ENCODE assay signal across 8 cellular contexts in the genomic region with DNA sequence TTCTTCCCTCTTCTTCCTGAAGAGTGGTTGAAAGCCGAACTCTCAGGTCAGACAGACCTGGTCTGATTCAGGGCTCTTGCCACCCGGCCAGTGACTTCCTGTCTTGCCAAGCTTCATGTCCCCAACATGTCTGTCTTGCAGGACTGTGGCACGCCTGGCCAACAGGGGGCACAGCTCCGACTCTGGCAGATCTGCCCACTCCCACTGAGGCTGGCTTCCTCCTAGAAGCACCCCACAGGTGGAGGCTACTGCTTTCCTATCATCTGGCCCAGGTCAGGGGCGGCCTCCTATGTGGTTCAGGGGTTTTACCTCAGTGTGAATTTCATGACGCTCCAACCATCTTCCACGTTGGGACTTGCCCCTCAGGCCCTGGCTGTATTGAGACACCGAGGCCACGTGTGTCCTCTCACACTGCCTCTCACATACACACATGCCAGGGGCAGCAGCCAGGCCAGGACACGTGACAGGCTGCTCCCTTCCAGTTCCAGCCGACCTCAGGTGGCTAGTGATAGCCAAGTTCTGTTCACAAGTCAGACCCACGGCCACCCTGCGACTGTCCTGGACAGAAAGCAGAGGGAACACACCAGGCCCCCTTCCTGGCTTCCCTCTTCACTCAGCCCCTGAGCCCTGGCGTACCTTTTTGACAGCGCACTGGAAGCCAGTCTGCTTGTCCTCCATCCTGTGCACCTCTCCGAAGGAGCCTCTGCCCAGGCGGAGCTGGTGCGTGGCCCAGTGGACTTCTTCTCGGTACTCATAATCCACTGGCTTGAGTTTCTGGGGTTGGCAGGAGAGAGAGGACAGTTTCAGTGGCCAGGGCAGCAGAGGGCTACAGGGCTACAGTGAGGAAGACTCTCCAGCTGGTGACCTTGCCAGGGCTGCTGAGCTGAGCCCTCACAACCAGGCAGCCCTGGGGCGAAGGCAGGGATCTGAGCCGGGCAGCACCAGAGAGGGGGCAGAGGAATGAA. TPM values are rescaled to one million over a fixed set of nuclear protein-coding genes. Genes with fewer than 3 reads are reported as not detected.
DNase-seq lines count a peak whose midpoint lies in the region; ATAC-seq, FAIRE-seq and TF ChIP-seq lines count a peak whose summit lies in the region.

No MANE protein-coding gene starts in this region.

- H3K4me1 Mint-ChIP-seq in astrocyte (ENCODE audit: low read depth, unreplicated experiment): peaks cover 12% of the 10 kb centered on the region

- H3K9ac ChIP-seq in astrocyte (ENCODE audit: low read length): no peak overlapping the region

- intact Hi-C loops in mucosa of descending colon (cut with DNase I, micrococcal nuclease): no loop called here

- TF ChIP-seq CTCF in BE2C (IDR thresholded peaks at IDR 0.05; ENCODE audit: low read depth, low read length) (peak; percentile 24), astrocyte (IDR thresholded peaks at IDR 0.05; ENCODE audit: insufficient read depth, low read depth, low read length) (peak; percentile 8), mucosa of descending colon (IDR thresholded peaks at IDR 0.05) (no peak)

- H3K27me3 ChIP-seq in BE2C: no peaks in the 10 kb centered on the region
- no peaks in the 10 kb centered on the region for H3K27me3 ChIP-seq in astrocyte (ENCODE audit: insufficient read depth, low read length)

- no peaks in the 10 kb centered on the region for H3K9me3 Mint-ChIP-seq in astrocyte (ENCODE audit: unreplicated experiment)

- no peak overlapping the region for H3K4me3 Mint-ChIP-seq in astrocyte (ENCODE audit: unreplicated experiment)

- no peak overlapping the region for H2AFZ ChIP-seq in astrocyte (ENCODE audit: low read depth, low read length)

- H3K4me1 ChIP-seq in BE2C: peaks cover 31% of the 10 kb centered on the region
- peaks cover 14% of the 10 kb centered on the region for H3K4me1 ChIP-seq in astrocyte (ENCODE audit: insufficient read depth, low read length)
- H3K4me1 ChIP-seq in mucosa of descending colon (ENCODE audit: low read depth): peaks cover 2% of the 10 kb centered on the region

- H3K4me2 ChIP-seq in astrocyte (ENCODE audit: low read length): no peak overlapping the region

- peaks cover 23% of the 10 kb centered on the region for H3K79me2 ChIP-seq in astrocyte (ENCODE audit: insufficient read depth, low read length)

- no peak for DNase-seq in BE2C
- DNase-seq in NAMALWA (ENCODE audit: low spot score): peak; percentile 49
- DNase-seq in astrocyte (ENCODE audit: low read depth): no peak
- DNase-seq in mucosa of descending colon: peak in 1 of 3 donors; percentile 54
- no peak for DNase-seq in DMS153 (lab: John Stamatoyannopoulos, UW)
- no peak for DNase-seq in Ammon's horn (ENCODE audit: low spot score)
- no peak for DNase-seq in T-helper 9 cell
- DNase-seq in A172 (ENCODE audit: low spot score): no peak

- H3K27ac ChIP-seq in astrocyte (ENCODE audit: low read depth, low read length): no peak overlapping the region

- H3K27me3 Mint-ChIP-seq in astrocyte (ENCODE audit: low read depth, unreplicated experiment): no peaks in the 10 kb centered on the region

- H4K20me1 ChIP-seq in astrocyte (ENCODE audit: insufficient read depth, low read length): peaks cover 48% of the 10 kb centered on the region

- ATAC-seq in mucosa of descending colon: peak; percentile 50

- H3K36me3 ChIP-seq in BE2C: peaks cover 37% of the 10 kb centered on the region
- H3K36me3 ChIP-seq in astrocyte (ENCODE audit: insufficient read depth, low read length): peaks cover 49% of the 10 kb centered on the region
- no peaks in the 10 kb centered on the region for H3K36me3 ChIP-seq in mucosa of descending colon (ENCODE audit: low read depth)

- no peak overlapping the region for H3K4me3 ChIP-seq in BE2C (ENCODE audit: low read depth, low read length)
- H3K4me3 ChIP-seq in astrocyte (ENCODE audit: insufficient read depth, low read depth, low read length): no peak overlapping the region
- H3K4me3 ChIP-seq in mucosa of descending colon: no peak overlapping the region

- H3K9me3 ChIP-seq in BE2C: no peaks in the 10 kb centered on the region
- peaks cover 2% of the 10 kb centered on the region for H3K9me3 ChIP-seq in astrocyte (ENCODE audit: insufficient read depth, low read depth, low read length)
- H3K9me3 ChIP-seq in mucosa of descending colon: no peaks in the 10 kb centered on the region

- no peak for FAIRE-seq in astrocyte (lab: Jason Lieb, UNC)

- peaks cover 20% of the 10 kb centered on the region for H3K36me3 Mint-ChIP-seq in astrocyte (ENCODE audit: low read depth, unreplicated experiment)

- H3K27ac Mint-ChIP-seq in astrocyte (ENCODE audit: unreplicated experiment): peak overlapping the region; percentile 9

RNA-seq across cellular contexts. Expression of a gene that starts 22.6 kb away (rescaled TPM):
- polyA plus RNA-seq in BE2C (2012; ENCODE audit: insufficient read depth, insufficient read length, low read depth): not detected
- not detected in 2 replicates for total RNA-seq in astrocyte
- total RNA-seq in mucosa of descending colon: under 1 TPM in 2 of 3 donors, not detected in 1; 0.19 to 0.22 TPM
- not detected in 2 replicates for total RNA-seq in A172 (2014; rRNA removed; shearing (Covaris generic))

RNA-seq across cellular contexts. Expression of a gene that starts 32.4 kb away (rescaled TPM):
- 5.5 TPM for polyA plus RNA-seq in BE2C (2012; ENCODE audit: insufficient read depth, insufficient read length, low read depth)
- total RNA-seq in astrocyte (10.8 and 11.0 TPM in 2 replicates), mucosa of descending colon (10 to 100 TPM; 16.6 to 27.9 (median 18.0) TPM)
- 24.8 and 35.5 TPM in 2 replicates for total RNA-seq in A172 (2014; rRNA removed; shearing (Covaris generic))
